ENCODE assay signal across 8 cellular contexts in genomic region chr1:54053745-54054437, GRCh38. TPM values are rescaled to one million over a fixed set of nuclear protein-coding genes. Genes with fewer than 3 reads are reported as not detected.
DNase-seq lines count a peak whose midpoint lies in the region; ATAC-seq and TF ChIP-seq lines count a peak whose summit lies in the region.

No MANE protein-coding gene starts in this region.

- H3K9me3 ChIP-seq in cardiac muscle cell (ENCODE audit: low read depth) (no peaks in the 10 kb centered on the region), stomach smooth muscle (ENCODE audit: control insufficient read depth in 2 of 2, low read length in 2 of 2) (no peaks in the 10 kb centered on the region)

- peak overlapping the region; percentile 96 for H3K27ac ChIP-seq in cardiac muscle cell
- H3K27ac ChIP-seq in stomach smooth muscle (ENCODE audit: low read length): peak overlapping the region; percentile 95

- peak in 1 of 2 donors; percentile 29 for DNase-seq in cardiac muscle cell (ENCODE audit: low read depth in 1 of 2, low spot score in 1 of 2)
- no peak for DNase-seq in Right ventricle myocardium inferior (ENCODE audit: missing footprints)
- peak; percentile 17 for DNase-seq in RPMI7951 (ENCODE audit: low read depth)
- no peak for DNase-seq in left ventricle myocardium superior
- no peak for DNase-seq in COLO829 (ENCODE audit: low spot score)
- DNase-seq in activated CD8-positive, alpha-beta memory T cell treated with anti-CD3 and anti-CD28 coated beads, Interleukin-2, amount 50 U/mL, for 4 hours: no peak

- ATAC-seq in Right ventricle myocardium inferior: no peak
- peak; percentile 4 for ATAC-seq in left ventricle myocardium superior
- ATAC-seq in HG02642 (IDR thresholded peaks at IDR 0.05; ENCODE audit: poor library complexity, unreplicated experiment): no peak

- peak overlapping the region; percentile 91 to 100 for H3K9ac ChIP-seq in stomach smooth muscle (ENCODE audit: low read length in 2 of 2)

- H3K4me1 ChIP-seq in cardiac muscle cell (ENCODE audit: low read depth) (peaks cover 14% of the 10 kb centered on the region), stomach smooth muscle (ENCODE audit: control insufficient read depth, insufficient read depth, low read length) (peaks cover 24% of the 10 kb centered on the region)

- intact Hi-C loops in Right ventricle myocardium inferior (cut with DNase I): loop anchor here (5.0 kb wide), 2 partner anchors 107 to 162 kb away; partner anchors contain the start of genes DIO1, IFT25 and LRRC42
- intact Hi-C loops in left ventricle myocardium superior (cut with micrococcal nuclease): no loop called here

- no peak for TF ChIP-seq CTCF in cardiac muscle cell (IDR thresholded peaks at IDR 0.05; ENCODE audit: low read depth, low read length)

- no peaks in the 10 kb centered on the region for H3K27me3 ChIP-seq in cardiac muscle cell
- H3K27me3 ChIP-seq in stomach smooth muscle (ENCODE audit: control insufficient read depth in 1 of 2, insufficient read depth in 2 of 2, low read length in 2 of 2): no peaks in the 10 kb centered on the region

- H3K4me3 ChIP-seq in cardiac muscle cell: peak overlapping the region; percentile 81
- H3K4me3 ChIP-seq in stomach smooth muscle (ENCODE audit: low read length in 2 of 2): peak overlapping the region; percentile 93 to 100

- no peaks in the 10 kb centered on the region for H3K36me3 ChIP-seq in cardiac muscle cell
- peaks cover 0 to 3% of the 10 kb centered on the region in 2 donors for H3K36me3 ChIP-seq in stomach smooth muscle (ENCODE audit: control insufficient read depth in 2 of 2, insufficient read depth in 2 of 2, low read length in 2 of 2)

RNA-seq across cellular contexts. Expression of gene TCEANC2, which starts 0.5 kb away (rescaled TPM):
- total RNA-seq in cardiac muscle cell (5.7 and 10.1 TPM in 2 replicates), Right ventricle myocardium inferior (4.7 TPM), left ventricle myocardium superior (4.7 TPM)
- polyA plus RNA-seq in cardiac muscle cell: 8.2 and 14.4 TPM in 2 replicates
- total RNA-seq in RPMI7951 (2014; rRNA removed; shearing (Covaris generic)): 3.1 and 4.2 TPM in 2 replicates

RNA-seq across cellular contexts. Expression of gene TMEM59, which starts 0.9 kb away (rescaled TPM):
- total RNA-seq in cardiac muscle cell: 71.0 and 73.1 TPM in 2 replicates
- 330 and 350 TPM in 2 replicates for polyA plus RNA-seq in cardiac muscle cell
- 341 TPM for total RNA-seq in Right ventricle myocardium inferior
- 394 and 422 TPM in 2 replicates for total RNA-seq in RPMI7951 (2014; rRNA removed; shearing (Covaris generic))
- 318 TPM for total RNA-seq in left ventricle myocardium superior

RNA-seq across cellular contexts. Expression of gene LDLRAD1, which starts 35.9 kb away (rescaled TPM):
- total RNA-seq in cardiac muscle cell (not detected in 2 replicates), Right ventricle myocardium inferior (not detected), left ventricle myocardium superior (not detected)
- not detected in 2 replicates for polyA plus RNA-seq in cardiac muscle cell
- not detected in 2 replicates for total RNA-seq in RPMI7951 (2014; rRNA removed; shearing (Covaris generic))
